Comparison of ENCODE assay signal across 8 cellular contexts in genomic region chr19:46426035-46426505, GRCh38. TPM values are rescaled to one million over a fixed set of nuclear protein-coding genes. Genes with fewer than 3 reads are reported as not detected.
A peak's percentile ranks its signal among the peaks of the same experiment; 100 is the strongest.
DNase-seq lines count a peak whose midpoint lies in the region; ATAC-seq and TF ChIP-seq lines count a peak whose summit lies in the region.
"Had no signal": no experiment of that assay in that cellular context is flagged by ENCODE, and none has a peak within 500 bp of the region (broad histone marks: within the 10 kb centered on the region; RNA-seq: fewer than 3 reads in every experiment).

No MANE protein-coding gene starts in this region.

- H3K36me3 Mint-ChIP-seq in stimulated activated memory B cell treated with anti-CD40 and anti-IgM and Interleukin-4, amounts not matched to agents 10 μg/mL and 1 μg/mL and 100 μg/mL, for 72 hours = no peaks in the 10 kb centered on the region

- H3K4me1 ChIP-seq in adrenal gland (replicated peaks in 1 of 2) = peaks cover 10 to 31% of the 10 kb centered on the region in 2 donors

- intact Hi-C loops in adrenal gland (cut with DNase I) = no loop called here

- no peak overlapping the region for H3K27ac Mint-ChIP-seq in stimulated activated memory B cell treated with anti-CD40 and anti-IgM and Interleukin-4, amounts not matched to agents 10 μg/mL and 1 μg/mL and 100 μg/mL, for 72 hours

- peaks cover 6% of the 10 kb centered on the region for H3K9me3 Mint-ChIP-seq in stimulated activated memory B cell treated with anti-CD40 and anti-IgM and Interleukin-4, amounts not matched to agents 10 μg/mL and 1 μg/mL and 100 μg/mL, for 72 hours

- H3K27me3 ChIP-seq in adrenal gland = no peaks in the 10 kb centered on the region

- peaks cover 28% of the 10 kb centered on the region for H3K4me1 Mint-ChIP-seq in stimulated activated memory B cell treated with anti-CD40 and anti-IgM and Interleukin-4, amounts not matched to agents 10 μg/mL and 1 μg/mL and 100 μg/mL, for 72 hours

- H3K4me3 ChIP-seq in HFF-Myc (replicated peaks; ENCODE audit: low read depth, low read length) (peak overlapping the region; percentile 53), adrenal gland (peak overlapping the region in 2 of 4 donors; percentile 28 to 76)

- DNase-seq in HFF-Myc (ENCODE audit: extremely low read depth, low read depth) = no peak
- DNase-seq in adrenal gland = peak in 5 of 7 donors; percentile 46 to 66 (median 56)
- DNase-seq in iris pigment epithelial cell (ENCODE audit: low read depth) = peak; percentile 49
- DNase-seq in HuH-7 (ENCODE audit: low spot score) = no peak

- H3K36me3 ChIP-seq in adrenal gland (replicated peaks in 1 of 2) = no peaks in the 10 kb centered on the region

- ATAC-seq in stimulated activated memory B cell treated with anti-CD40 and anti-IgM and Interleukin-4, amounts not matched to agents 10 μg/mL and 1 μg/mL and 100 μg/mL, for 72 hours = peak; percentile 20
- no peak for ATAC-seq in GM18520 (IDR thresholded peaks at IDR 0.05; ENCODE audit: unreplicated experiment)
- ATAC-seq in GM18519 (IDR thresholded peaks at IDR 0.05; ENCODE audit: low FRiP score, unreplicated experiment) = no peak

- H3K27ac ChIP-seq in adrenal gland = peak overlapping the region; percentile 66 to 84 (median 78)
- H3K27ac ChIP-seq: foreskin keratinocyte had no signal

- no peaks in the 10 kb centered on the region for H3K9me3 ChIP-seq in adrenal gland (replicated peaks in 1 of 3)

- TF ChIP-seq POLR2A in adrenal gland (IDR thresholded peaks at IDR 0.05) = no peak

- no peak for TF ChIP-seq CTCF in HFF-Myc (IDR thresholded peaks at IDR 0.05; ENCODE audit: low read depth, low read length, missing control alignments)
- no peak for TF ChIP-seq CTCF in adrenal gland (IDR thresholded peaks at IDR 0.05)

- 1 to 18% (median 3%) methylated on average over 9 to 10 of the region's 10 CpGs for WGBS in adrenal gland, 4 donors

- H3K4me3 Mint-ChIP-seq in stimulated activated memory B cell treated with anti-CD40 and anti-IgM and Interleukin-4, amounts not matched to agents 10 μg/mL and 1 μg/mL and 100 μg/mL, for 72 hours = peak overlapping the region; percentile 75

- peaks cover 82% of the 10 kb centered on the region for H3K27me3 Mint-ChIP-seq in stimulated activated memory B cell treated with anti-CD40 and anti-IgM and Interleukin-4, amounts not matched to agents 10 μg/mL and 1 μg/mL and 100 μg/mL, for 72 hours

RNA-seq across cellular contexts. Expression of gene PNMA8C, which starts 2.7 kb away (rescaled TPM):
- total RNA-seq in adrenal gland = 1 to 10 TPM; 1.5 to 4.4 (median 2.1) TPM
- polyA plus RNA-seq in adrenal gland = 1 to 10 TPM in 2 of 3 donors, under 1 TPM in 1; 0.47 to 2.4 (median 1.4) TPM
- total RNA-seq: foreskin keratinocyte had no signal
- polyA plus RNA-seq: foreskin keratinocyte had no signal

RNA-seq across cellular contexts. Expression of gene CCDC8, which starts 12.7 kb away (rescaled TPM):
- total RNA-seq in adrenal gland = 10 to 100 TPM; 24.1 to 74.0 (median 35.0) TPM
- 10 to 100 TPM in 2 of 3 donors, 1 to 10 TPM in 1; 6.3 to 20.5 (median 18.8) TPM for polyA plus RNA-seq in adrenal gland

RNA-seq across cellular contexts. Expression of gene PNMA8A, which starts 45.3 kb away (rescaled TPM):
- total RNA-seq in adrenal gland = 10 to 100 TPM; 29.7 to 54.8 (median 44.2) TPM
- polyA plus RNA-seq in adrenal gland = 10 to 100 TPM in 2 of 3 donors, 1 to 10 TPM in 1; 7.6 to 61.7 (median 14.2) TPM

Comparison
In these comparisons a context has a peak if more than half of its experiments do, and no peak if none do; other contexts are left out.
1. DNase-seq: peak in adrenal gland (5 of 7) and iris pigment epithelial cell (single experiment); none in HFF-Myc (single experiment) and HuH-7 (single experiment).